8 cellular contexts compared by ENCODE assay signal in genomic region chr5:5658226-5658625, GRCh38.
DNase-seq lines count a peak whose midpoint lies in the region; ATAC-seq, FAIRE-seq and TF ChIP-seq lines count a peak whose summit lies in the region.

No MANE protein-coding gene starts in this region.

- H3K79me2 ChIP-seq in astrocyte (ENCODE audit: insufficient read depth, low read length) = no peaks in the 10 kb centered on the region

- H3K27me3 ChIP-seq in astrocyte (ENCODE audit: insufficient read depth, low read length) (no peaks in the 10 kb centered on the region), upper lobe of left lung (no peaks in the 10 kb centered on the region)

- peak; percentile 34 for FAIRE-seq in astrocyte (lab: Jason Lieb, UNC)

- H3K36me3 ChIP-seq in astrocyte (ENCODE audit: insufficient read depth, low read length) (no peaks in the 10 kb centered on the region), upper lobe of left lung (no peaks in the 10 kb centered on the region)

- 25 to 46% methylated on average over 4 of the region's 4 CpGs for WGBS in upper lobe of left lung, 2 donors

- H3K9ac ChIP-seq in astrocyte (ENCODE audit: low read length) = no peak overlapping the region

- no peak for TF ChIP-seq POLR2A in upper lobe of left lung (IDR thresholded peaks at IDR 0.05)

- H3K4me1 ChIP-seq in astrocyte (ENCODE audit: insufficient read depth, low read length) (peaks cover 3% of the 10 kb centered on the region), upper lobe of left lung (no peaks in the 10 kb centered on the region)

- peak in 1 of 4 donors; percentile 22 for TF ChIP-seq EP300 in upper lobe of left lung (IDR thresholded peaks at IDR 0.05)

- H3K36me3 Mint-ChIP-seq in astrocyte (ENCODE audit: low read depth, unreplicated experiment) = no peaks in the 10 kb centered on the region

- H3K4me2 ChIP-seq in astrocyte (ENCODE audit: low read length) = peak overlapping the region; percentile 49

- TF ChIP-seq CTCF in astrocyte (IDR thresholded peaks at IDR 0.05; ENCODE audit: insufficient read depth, low read depth, low read length) (no peak), upper lobe of left lung (IDR thresholded peaks at IDR 0.05) (no peak)

- H3K27me3 Mint-ChIP-seq in astrocyte (ENCODE audit: low read depth, unreplicated experiment) = peaks cover 6% of the 10 kb centered on the region

- no peaks in the 10 kb centered on the region for H4K20me1 ChIP-seq in astrocyte (ENCODE audit: insufficient read depth, low read length)

- no peaks in the 10 kb centered on the region for H3K9me3 ChIP-seq in astrocyte (ENCODE audit: insufficient read depth, low read depth, low read length)
- no peaks in the 10 kb centered on the region for H3K9me3 ChIP-seq in upper lobe of left lung

- peak overlapping the region; percentile 19 for H3K27ac Mint-ChIP-seq in astrocyte (ENCODE audit: unreplicated experiment)

- H3K4me3 ChIP-seq in astrocyte (ENCODE audit: insufficient read depth, low read depth, low read length) = no peak overlapping the region
- H3K4me3 ChIP-seq in upper lobe of left lung = peak overlapping the region in 1 of 4 donors; percentile 9

- H2AFZ ChIP-seq in astrocyte (ENCODE audit: low read depth, low read length) = no peak overlapping the region

- DNase-seq in astrocyte (ENCODE audit: low read depth) (peak; percentile 32), inferior parietal cortex (ENCODE audit: extremely low spot score) (peak; percentile 68), upper lobe of left lung (peak in 1 of 2 donors; percentile 49), MV-4-11 (lab: John Stamatoyannopoulos, UW) (no peak)
- no peak for DNase-seq in stimulated activated CD8-positive, alpha-beta memory T cell treated with anti-CD3 and anti-CD28 coated beads, Interleukin-4, amount 100 ng/mL, for 48 hours

- peak; percentile 49 for ATAC-seq in GM21576 (IDR thresholded peaks at IDR 0.05; ENCODE audit: unreplicated experiment)
- ATAC-seq in upper lobe of left lung (ENCODE audit: low FRiP score in 2 of 2) = peak; percentile 75 to 94
- no peak for ATAC-seq in GM18520 (IDR thresholded peaks at IDR 0.05; ENCODE audit: unreplicated experiment)
- no peak for ATAC-seq in HG03442 (IDR thresholded peaks at IDR 0.05; ENCODE audit: unreplicated experiment)

- H3K27ac ChIP-seq in astrocyte (ENCODE audit: low read depth, low read length) (no peak overlapping the region), upper lobe of left lung (peak overlapping the region in 1 of 4 donors; percentile 22)

- no peaks in the 10 kb centered on the region for H3K9me3 Mint-ChIP-seq in astrocyte (ENCODE audit: unreplicated experiment)

- peaks cover 10% of the 10 kb centered on the region for H3K4me1 Mint-ChIP-seq in astrocyte (ENCODE audit: low read depth, unreplicated experiment)

- no peak overlapping the region for H3K4me3 Mint-ChIP-seq in astrocyte (ENCODE audit: unreplicated experiment)

Comparison
In these comparisons a context has a peak if more than half of its experiments do, and no peak if none do; other contexts are left out.
1. ATAC-seq: peak in GM21576 (single experiment) and upper lobe of left lung (2 of 2); none in GM18520 (single experiment) and HG03442 (single experiment).
2. DNase-seq: peak in astrocyte (single experiment) and inferior parietal cortex (single experiment); none in stimulated activated CD8-positive, alpha-beta memory T cell treated with anti-CD3 and anti-CD28 coated beads, Interleukin-4, amount 100 ng/mL, for 48 hours (single experiment) and MV-4-11 (single experiment).